ENCODE assay signal across 9 cellular contexts in genomic region chr3:33716227-33716626, GRCh38. TPM values are rescaled to one million over a fixed set of nuclear protein-coding genes. Genes with fewer than 3 reads are reported as not detected.
A peak's percentile ranks its signal among the peaks of the same experiment; 100 is the strongest.
DNase-seq lines count a peak whose midpoint lies in the region; ATAC-seq, FAIRE-seq and TF ChIP-seq lines count a peak whose summit lies in the region.
"Had no signal": no experiment of that assay in that cellular context is flagged by ENCODE, and none has a peak within 500 bp of the region (broad histone marks: within the 10 kb centered on the region; RNA-seq: fewer than 3 reads in every experiment).

No MANE protein-coding gene starts in this region.

- DNase-seq in activated naive CD4-positive, alpha-beta T cell treated with anti-CD3 and anti-CD28 coated beads, Interleukin-2, amount 50 U/mL, for 16 hours: no peak
- DNase-seq in astrocyte (ENCODE audit: low read depth) (no peak), iris pigment epithelial cell (ENCODE audit: low read depth) (peak; percentile 12), upper lobe of right lung (no peak), cerebellar cortex (ENCODE audit: low spot score) (no peak)
- no peak for DNase-seq in activated CD8-positive, alpha-beta T cell treated with anti-CD3 and anti-CD28 coated beads for 36 hours

- no peak for FAIRE-seq in astrocyte (lab: Jason Lieb, UNC)

- H3K9ac ChIP-seq in astrocyte (ENCODE audit: low read length): peak overlapping the region; percentile 88

- intact Hi-C loops in upper lobe of right lung (cut with DNase I): loop anchor here (10.0 kb wide), 1 partner anchor 81 kb away; no protein-coding TSS in a partner anchor
- intact Hi-C loops in activated CD8-positive, alpha-beta T cell treated with anti-CD3 and anti-CD28 coated beads for 36 hours (cut with micrococcal nuclease): loop anchor here (5.0 kb wide), 2 partner anchors 59 to 79 kb away; no protein-coding TSS in a partner anchor

- no peak for TF ChIP-seq CTCF in astrocyte (IDR thresholded peaks at IDR 0.05; ENCODE audit: insufficient read depth, low read depth, low read length)
- TF ChIP-seq CTCF in upper lobe of right lung (IDR thresholded peaks at IDR 0.05): no peak
- no peak for TF ChIP-seq CTCF in activated CD8-positive, alpha-beta T cell treated with anti-CD3 and anti-CD28 coated beads for 36 hours (IDR thresholded peaks at IDR 0.05)

- CTCF ChIA-PET in activated CD8-positive, alpha-beta T cell treated with anti-CD3 and anti-CD28 coated beads for 36 hours (lab: Charles Lee): interaction anchor here (1.3 kb wide), 1 partner anchor 71 kb away, joined by 6 read pairs; no protein-coding TSS in a partner anchor

- H3K79me2 ChIP-seq in astrocyte (ENCODE audit: insufficient read depth, low read length): peaks cover 59% of the 10 kb centered on the region

- peaks cover 35% of the 10 kb centered on the region for H4K20me1 ChIP-seq in astrocyte (ENCODE audit: insufficient read depth, low read length)

- H3K4me3 ChIP-seq in astrocyte (ENCODE audit: insufficient read depth, low read depth, low read length) (peak overlapping the region; percentile 71), upper lobe of right lung (peak overlapping the region; percentile 75)

- no peak overlapping the region for H2AFZ ChIP-seq in astrocyte (ENCODE audit: low read depth, low read length)

- H3K27me3 Mint-ChIP-seq in activated naive CD4-positive, alpha-beta T cell treated with anti-CD3 and anti-CD28 coated beads, Interleukin-2, amount 50 U/mL, for 24 hours: no peaks in the 10 kb centered on the region
- H3K27me3 Mint-ChIP-seq in astrocyte (ENCODE audit: low read depth, unreplicated experiment): no peaks in the 10 kb centered on the region
- H3K27me3 Mint-ChIP-seq in activated CD8-positive, alpha-beta T cell treated with anti-CD3 and anti-CD28 coated beads for 36 hours: no peaks in the 10 kb centered on the region

- no peaks in the 10 kb centered on the region for H3K9me3 Mint-ChIP-seq in activated naive CD4-positive, alpha-beta T cell treated with anti-CD3 and anti-CD28 coated beads, Interleukin-2, amount 50 U/mL, for 24 hours
- H3K9me3 Mint-ChIP-seq in astrocyte (ENCODE audit: unreplicated experiment): no peaks in the 10 kb centered on the region
- no peaks in the 10 kb centered on the region for H3K9me3 Mint-ChIP-seq in activated CD8-positive, alpha-beta T cell treated with anti-CD3 and anti-CD28 coated beads for 36 hours

- H3K4me2 ChIP-seq in astrocyte (ENCODE audit: low read length): peak overlapping the region; percentile 92

- ATAC-seq in upper lobe of right lung (no peak), GM18517 (IDR thresholded peaks at IDR 0.05; ENCODE audit: unreplicated experiment) (no peak)
- no peak for ATAC-seq in activated CD8-positive, alpha-beta T cell treated with anti-CD3 and anti-CD28 coated beads for 36 hours

- H3K4me1 Mint-ChIP-seq in activated naive CD4-positive, alpha-beta T cell treated with anti-CD3 and anti-CD28 coated beads, Interleukin-2, amount 50 U/mL, for 24 hours: peaks cover 22% of the 10 kb centered on the region
- H3K4me1 Mint-ChIP-seq in astrocyte (ENCODE audit: low read depth, unreplicated experiment): peaks cover 2% of the 10 kb centered on the region
- peaks cover 15% of the 10 kb centered on the region for H3K4me1 Mint-ChIP-seq in activated CD8-positive, alpha-beta T cell treated with anti-CD3 and anti-CD28 coated beads for 36 hours (ENCODE audit: low read depth)

- peak overlapping the region; percentile 97 for H3K4me3 Mint-ChIP-seq in activated naive CD4-positive, alpha-beta T cell treated with anti-CD3 and anti-CD28 coated beads, Interleukin-2, amount 50 U/mL, for 24 hours
- no peak overlapping the region for H3K4me3 Mint-ChIP-seq in astrocyte (ENCODE audit: unreplicated experiment)
- H3K4me3 Mint-ChIP-seq in activated CD8-positive, alpha-beta T cell treated with anti-CD3 and anti-CD28 coated beads for 36 hours: no peak overlapping the region
- H3K4me3 Mint-ChIP-seq: mesothelial cell of epicardium had no signal

- H3K9me3 ChIP-seq in astrocyte (ENCODE audit: insufficient read depth, low read depth, low read length) (no peaks in the 10 kb centered on the region), upper lobe of right lung (no peaks in the 10 kb centered on the region)

- no peaks in the 10 kb centered on the region for H3K36me3 ChIP-seq in astrocyte (ENCODE audit: insufficient read depth, low read length)
- H3K36me3 ChIP-seq in upper lobe of right lung: no peaks in the 10 kb centered on the region

- H3K27me3 ChIP-seq in astrocyte (ENCODE audit: insufficient read depth, low read length): no peaks in the 10 kb centered on the region
- H3K27me3 ChIP-seq in upper lobe of right lung: no peaks in the 10 kb centered on the region

- POLR2A ChIA-PET in activated CD8-positive, alpha-beta T cell treated with anti-CD3 and anti-CD28 coated beads for 36 hours (lab: Charles Lee): interaction anchor here (1.6 kb wide), 1 partner anchor 60 kb away, joined by 3 read pairs; no protein-coding TSS in a partner anchor

- no peak overlapping the region for H3K27ac ChIP-seq in astrocyte (ENCODE audit: low read depth, low read length)
- no peak overlapping the region for H3K27ac ChIP-seq in upper lobe of right lung

- H3K27ac Mint-ChIP-seq in activated naive CD4-positive, alpha-beta T cell treated with anti-CD3 and anti-CD28 coated beads, Interleukin-2, amount 50 U/mL, for 24 hours: no peak overlapping the region
- H3K27ac Mint-ChIP-seq in astrocyte (ENCODE audit: unreplicated experiment): no peak overlapping the region
- H3K27ac Mint-ChIP-seq in activated CD8-positive, alpha-beta T cell treated with anti-CD3 and anti-CD28 coated beads for 36 hours: no peak overlapping the region

- H3K4me1 ChIP-seq in astrocyte (ENCODE audit: insufficient read depth, low read length): peaks cover 11% of the 10 kb centered on the region
- H3K4me1 ChIP-seq in upper lobe of right lung: peaks cover 12% of the 10 kb centered on the region

- peaks cover 3% of the 10 kb centered on the region for H3K36me3 Mint-ChIP-seq in activated naive CD4-positive, alpha-beta T cell treated with anti-CD3 and anti-CD28 coated beads, Interleukin-2, amount 50 U/mL, for 24 hours
- peaks cover 2% of the 10 kb centered on the region for H3K36me3 Mint-ChIP-seq in astrocyte (ENCODE audit: low read depth, unreplicated experiment)
- peaks cover 9% of the 10 kb centered on the region for H3K36me3 Mint-ChIP-seq in activated CD8-positive, alpha-beta T cell treated with anti-CD3 and anti-CD28 coated beads for 36 hours (ENCODE audit: low read depth)

RNA-seq across cellular contexts. Expression of gene CLASP2, which starts 1.8 kb away (rescaled TPM):
- 56.3 and 65.0 TPM in 2 replicates for total RNA-seq in astrocyte
- total RNA-seq in upper lobe of right lung: 64.0 TPM
- total RNA-seq in activated CD8-positive, alpha-beta T cell treated with anti-CD3 and anti-CD28 coated beads for 36 hours: 10 to 100 TPM; 38.4 to 46.4 TPM
